In genomic region chr17:80894726-80895125, GRCh38 we compare ENCODE assay signal across 22 cellular contexts.
DNase-seq lines count a peak whose midpoint lies in the region; ATAC-seq and TF ChIP-seq lines count a peak whose summit lies in the region.
"Had no signal": no experiment of that assay in that cellular context is flagged by ENCODE, and none has a peak within 500 bp of the region (broad histone marks: within the 10 kb centered on the region; RNA-seq: fewer than 3 reads in every experiment).

No MANE protein-coding gene starts in this region.

- peak overlapping the region; percentile 77 for H3K4me3 Mint-ChIP-seq in activated CD4-positive, alpha-beta T cell treated with anti-CD3 and anti-CD28 coated beads, Interleukin-2, amount 10 ng/mL, durations not matched to agents 7 days and 5 days
- H3K4me3 Mint-ChIP-seq in activated naive CD8-positive, alpha-beta T cell treated with anti-CD3 and anti-CD28 coated beads, Interleukin-2, amount 10 ng/mL, durations not matched to agents 7 days and 5 days = no peak overlapping the region
- H3K4me3 Mint-ChIP-seq: GM23338 had no signal

- H3K4me1 Mint-ChIP-seq in activated CD4-positive, alpha-beta T cell treated with anti-CD3 and anti-CD28 coated beads, Interleukin-2, amount 10 ng/mL, durations not matched to agents 7 days and 5 days = peaks cover 92% of the 10 kb centered on the region
- peaks cover 57% of the 10 kb centered on the region for H3K4me1 Mint-ChIP-seq in activated naive CD8-positive, alpha-beta T cell treated with anti-CD3 and anti-CD28 coated beads, Interleukin-2, amount 10 ng/mL, durations not matched to agents 7 days and 5 days
- H3K4me1 Mint-ChIP-seq: GM23338 had no signal

- no peaks in the 10 kb centered on the region for H3K9me3 ChIP-seq in KOPT-K1 (ENCODE audit: insufficient read depth, low read length, poor library complexity, severe bottlenecking)
- H3K9me3 ChIP-seq in osteoblast (ENCODE audit: low read depth, low read length) = no peaks in the 10 kb centered on the region
- H3K9me3 ChIP-seq: adrenal gland; BLaER1 treated with 17β-estradiol and CSF1 and Interleukin-3, amounts not matched to agents 10 nM and 100 nM; ovary; spleen; stomach; tibial nerve had no signal

- CTCF ChIA-PET in activated CD4-positive, alpha-beta T cell treated with anti-CD3 and anti-CD28 coated beads, Interleukin-2, amount 10 ng/mL, durations not matched to agents 7 days and 5 days (lab: Charles Lee) = no interaction called here

- no peak for DNase-seq in activated CD4-positive, alpha-beta T cell treated with anti-CD3 and anti-CD28 coated beads, Interleukin-2, amount 10 ng/mL, durations not matched to agents 7 days and 5 days
- DNase-seq in activated CD4-positive, alpha-beta T cell treated with anti-CD3 and anti-CD28 coated beads for 4 hours = no peak
- DNase-seq in activated naive CD8-positive, alpha-beta T cell treated with anti-CD3 and anti-CD28 coated beads, Interleukin-2, amount 10 ng/mL, durations not matched to agents 7 days and 5 days = no peak
- DNase-seq in osteoblast (ENCODE audit: insufficient read length, low spot score, missing footprints) = peak; percentile 57
- no peak for DNase-seq in omental fat pad (ENCODE audit: low spot score)
- no peak for DNase-seq in central memory CD4-positive, alpha-beta T cell
- DNase-seq: activated CD4-positive, CD25-positive, alpha-beta regulatory T cell treated with anti-CD3 and anti-CD28 coated beads, Interleukin-2, amount 50 U/mL, for 72 hours; adrenal gland; Karpas-422; NCI-H1694 treated with DMSO at 0.1 percent for 48 hours; ovary; spleen; stimulated activated CD4-positive, alpha-beta T cell treated with anti-CD3 and anti-CD28 coated beads, Interleukin-4, amount 100 ng/mL, for 1 hour; stomach had no signal

- POLR2A ChIA-PET in activated CD4-positive, alpha-beta T cell treated with anti-CD3 and anti-CD28 coated beads, Interleukin-2, amount 10 ng/mL, durations not matched to agents 7 days and 5 days (lab: Charles Lee) = no interaction called here
- POLR2A ChIA-PET in activated naive CD8-positive, alpha-beta T cell treated with anti-CD3 and anti-CD28 coated beads, Interleukin-2, amount 10 ng/mL, durations not matched to agents 7 days and 5 days (lab: Charles Lee) = no interaction called here

- no peaks in the 10 kb centered on the region for H3K79me2 ChIP-seq in osteoblast (ENCODE audit: insufficient read depth, low read length)

- no peaks in the 10 kb centered on the region for H3K27me3 Mint-ChIP-seq in activated CD4-positive, alpha-beta T cell treated with anti-CD3 and anti-CD28 coated beads, Interleukin-2, amount 10 ng/mL, durations not matched to agents 7 days and 5 days
- no peaks in the 10 kb centered on the region for H3K27me3 Mint-ChIP-seq in activated naive CD8-positive, alpha-beta T cell treated with anti-CD3 and anti-CD28 coated beads, Interleukin-2, amount 10 ng/mL, durations not matched to agents 7 days and 5 days

- H3K27ac Mint-ChIP-seq in activated CD4-positive, alpha-beta T cell treated with anti-CD3 and anti-CD28 coated beads, Interleukin-2, amount 10 ng/mL, durations not matched to agents 7 days and 5 days = peak overlapping the region; percentile 91
- H3K27ac Mint-ChIP-seq in activated naive CD8-positive, alpha-beta T cell treated with anti-CD3 and anti-CD28 coated beads, Interleukin-2, amount 10 ng/mL, durations not matched to agents 7 days and 5 days = peak overlapping the region; percentile 31
- H3K27ac Mint-ChIP-seq: GM23338 had no signal

- H3K27ac ChIP-seq in KOPT-K1 (ENCODE audit: low read depth, low read length, poor library complexity, severe bottlenecking) = peak overlapping the region; percentile 97
- H3K27ac ChIP-seq in osteoblast (ENCODE audit: low read depth, low read length) = no peak overlapping the region
- H3K27ac ChIP-seq: adrenal gland; BLaER1 treated with 17β-estradiol and CSF1 and Interleukin-3, amounts not matched to agents 10 nM and 100 nM; coronary artery; ovary; spleen; stomach; tibial nerve had no signal

- H3K9me3 Mint-ChIP-seq in activated CD4-positive, alpha-beta T cell treated with anti-CD3 and anti-CD28 coated beads, Interleukin-2, amount 10 ng/mL, durations not matched to agents 7 days and 5 days = no peaks in the 10 kb centered on the region
- H3K9me3 Mint-ChIP-seq in activated naive CD8-positive, alpha-beta T cell treated with anti-CD3 and anti-CD28 coated beads, Interleukin-2, amount 10 ng/mL, durations not matched to agents 7 days and 5 days = no peaks in the 10 kb centered on the region
- H3K9me3 Mint-ChIP-seq: GM23338 had no signal

- H3K4me3 ChIP-seq in osteoblast (ENCODE audit: insufficient read depth, low read length) = no peak overlapping the region
- H3K4me3 ChIP-seq: adrenal gland; BLaER1 treated with 17β-estradiol and CSF1 and Interleukin-3, amounts not matched to agents 10 nM and 100 nM; coronary artery; GM23338; lung; ovary; spleen; stomach; tibial nerve had no signal

- peaks cover 32% of the 10 kb centered on the region for H3K4me1 ChIP-seq in osteoblast (ENCODE audit: insufficient read depth, low read length)
- H3K4me1 ChIP-seq: tibial nerve had no signal

- H3K27me3 ChIP-seq in osteoblast (ENCODE audit: insufficient read depth, low read length) = no peaks in the 10 kb centered on the region
- H3K27me3 ChIP-seq: adrenal gland, ovary, spleen, stomach, tibial nerve had no signal

- peaks cover 88% of the 10 kb centered on the region for H3K36me3 Mint-ChIP-seq in activated CD4-positive, alpha-beta T cell treated with anti-CD3 and anti-CD28 coated beads, Interleukin-2, amount 10 ng/mL, durations not matched to agents 7 days and 5 days (ENCODE audit: low read depth)
- H3K36me3 Mint-ChIP-seq in activated naive CD8-positive, alpha-beta T cell treated with anti-CD3 and anti-CD28 coated beads, Interleukin-2, amount 10 ng/mL, durations not matched to agents 7 days and 5 days = peaks cover 35% of the 10 kb centered on the region

- H3K36me3 ChIP-seq in KOPT-K1 (ENCODE audit: insufficient read depth, low read length) = peaks cover 45% of the 10 kb centered on the region
- peaks cover 13% of the 10 kb centered on the region for H3K36me3 ChIP-seq in osteoblast (ENCODE audit: insufficient read depth, low read length)
- H3K36me3 ChIP-seq: ovary had no signal

- no peak overlapping the region for H2AFZ ChIP-seq in osteoblast (ENCODE audit: low read length)
- H2AFZ ChIP-seq: GM23338 had no signal

- no peak overlapping the region for H3K4me2 ChIP-seq in osteoblast (ENCODE audit: insufficient read depth, low read length)
- H3K4me2 ChIP-seq: GM23338 had no signal

- no peak for TF ChIP-seq CTCF in osteoblast (IDR thresholded peaks at IDR 0.05; ENCODE audit: extremely low read depth, low read depth, low read length)
- no peak for TF ChIP-seq CTCF in omental fat pad (IDR thresholded peaks at IDR 0.05)

- H4K20me1 ChIP-seq in osteoblast (ENCODE audit: insufficient read depth, low read length) = no peaks in the 10 kb centered on the region

- no peak for ATAC-seq in activated naive CD8-positive, alpha-beta T cell treated with anti-CD3 and anti-CD28 coated beads, Interleukin-2, amount 10 ng/mL, durations not matched to agents 7 days and 5 days (ENCODE audit: low read depth)
- ATAC-seq in omental fat pad (ENCODE audit: low FRiP score) (no peak), HG02840 (IDR thresholded peaks at IDR 0.05; ENCODE audit: low FRiP score, unreplicated experiment) (no peak)
- ATAC-seq: GM23338, SK-N-SH treated with all-trans-retinoic acid at 6 μM for 48 hours had no signal
